19 cellular contexts compared by ENCODE assay signal in genomic region chr11:91239359-91239758, GRCh38.
DNase-seq lines count a peak whose midpoint lies in the region; ATAC-seq and TF ChIP-seq lines count a peak whose summit lies in the region.
"Had no signal": no experiment of that assay in that cellular context is flagged by ENCODE, and none has a peak within 500 bp of the region (broad histone marks: within the 10 kb centered on the region; RNA-seq: fewer than 3 reads in every experiment).

No MANE protein-coding gene starts in this region.

- H3K27ac Mint-ChIP-seq in CD4-positive, alpha-beta memory T cell, result peak overlapping the region in 1 of 7 donors; percentile 60
- H3K27ac Mint-ChIP-seq: CD4-positive, alpha-beta T cell had no signal

- H3K36me3 ChIP-seq in PC-3 (ENCODE audit: low read depth, low read length), result no peaks in the 10 kb centered on the region
- no peaks in the 10 kb centered on the region for H3K36me3 ChIP-seq in CD4-positive, alpha-beta memory T cell (ENCODE audit: insufficient read depth, low read length)
- H3K36me3 ChIP-seq: Peyer's patch had no signal

- H2AFZ ChIP-seq in PC-3 (ENCODE audit: low read length), result no peak overlapping the region

- TF ChIP-seq CTCF in GM12865 (IDR thresholded peaks at IDR 0.05; ENCODE audit: insufficient read depth, low read depth, low read length, missing control alignments), result no peak
- TF ChIP-seq CTCF in PC-3 (conservative IDR thresholded peaks at IDR 0.05; ENCODE audit: low read depth, low read length), result no peak
- no peak for TF ChIP-seq CTCF in foreskin keratinocyte (conservative IDR thresholded peaks at IDR 0.05)

- H3K4me2 ChIP-seq in PC-3 (ENCODE audit: low read length), result no peak overlapping the region

- no peaks in the 10 kb centered on the region for H3K36me3 Mint-ChIP-seq in CD4-positive, alpha-beta memory T cell

- no peaks in the 10 kb centered on the region for H3K27me3 Mint-ChIP-seq in CD4-positive, alpha-beta memory T cell
- H3K27me3 Mint-ChIP-seq: CD4-positive, alpha-beta T cell had no signal

- no peaks in the 10 kb centered on the region for H3K9me2 ChIP-seq in PC-3 (replicated peaks; ENCODE audit: low read length)

- H3K9me3 ChIP-seq in PC-3 (ENCODE audit: low read length), result no peaks in the 10 kb centered on the region
- H3K9me3 ChIP-seq in CD4-positive, alpha-beta memory T cell (ENCODE audit: control insufficient read depth in 1 of 2, low read length in 2 of 2), result no peaks in the 10 kb centered on the region
- H3K9me3 ChIP-seq: Peyer's patch had no signal

- BruUV-seq in PC-3 (replicated peaks; lab: Mats Ljungman, UMichigan), result no TSS peak

- no peaks in the 10 kb centered on the region for H3K4me1 Mint-ChIP-seq in CD4-positive, alpha-beta memory T cell

- CTCF ChIA-PET in PC-3 (lab: Charles Lee), result no interaction called here
- CTCF ChIA-PET in CD4-positive, alpha-beta memory T cell (lab: Charles Lee; ENCODE audit: partially characterized antibody), result no interaction called here

- POLR2A ChIA-PET in PC-3 (lab: Charles Lee; ENCODE audit: unreplicated experiment), result no interaction called here
- POLR2A ChIA-PET in CD4-positive, alpha-beta memory T cell (lab: Charles Lee; ENCODE audit: partially characterized antibody), result no interaction called here

- intact Hi-C loops in PC-3 (cut with micrococcal nuclease), result no loop called here
- intact Hi-C loops in CD4-positive, alpha-beta memory T cell (cut with micrococcal nuclease), result no loop called here
- intact Hi-C loops in sciatic nerve (cut with DNase I), result no loop called here

- H3K27ac ChIP-seq in PC-3 (ENCODE audit: low read length), result no peak overlapping the region
- no peak overlapping the region for H3K27ac ChIP-seq in foreskin keratinocyte
- no peak overlapping the region for H3K27ac ChIP-seq in CD4-positive, alpha-beta memory T cell (ENCODE audit: low read depth, low read length)
- H3K27ac ChIP-seq: Peyer's patch had no signal

- H3F3A ChIP-seq in PC-3 (ENCODE audit: low read length, unreplicated experiment), result no peaks in the 10 kb centered on the region

- DNase-seq in GM12865 (ENCODE audit: low read depth) (peak; percentile 21), PC-3 (peak; percentile 25), foreskin keratinocyte (peak; percentile 47 to 76), kidney glomerular epithelial cell (lab: John Stamatoyannopoulos, UW) (no peak), sciatic nerve (ENCODE audit: low spot score) (no peak)
- no peak for DNase-seq in CD4-positive, alpha-beta memory T cell
- DNase-seq: Calu3; CD4-positive, alpha-beta T cell; KBM-7; NCI-H1105 treated with DMSO at 0.1 percent for 48 hours; NCI-H1694; NCI-H2081 treated with DMSO at 0.1 percent for 48 hours; NCI-H510A; Peyer's patch had no signal

- no peaks in the 10 kb centered on the region for H4K20me1 ChIP-seq in PC-3 (ENCODE audit: low read length)

- H3K4me3 Mint-ChIP-seq in CD4-positive, alpha-beta memory T cell, result no peak overlapping the region
- H3K4me3 Mint-ChIP-seq: CD4-positive, alpha-beta T cell had no signal

- H3K79me2 ChIP-seq in PC-3 (ENCODE audit: low read length), result no peaks in the 10 kb centered on the region

- H3K9ac ChIP-seq in PC-3 (ENCODE audit: low read length), result no peak overlapping the region

- H3K27me3 ChIP-seq in PC-3 (ENCODE audit: low read length), result no peaks in the 10 kb centered on the region
- H3K27me3 ChIP-seq in foreskin keratinocyte, result no peaks in the 10 kb centered on the region
- H3K27me3 ChIP-seq in CD4-positive, alpha-beta memory T cell (ENCODE audit: insufficient read depth, low read length), result no peaks in the 10 kb centered on the region
- H3K27me3 ChIP-seq: Peyer's patch had no signal

- peak; percentile 62 for ATAC-seq in HG02852 (IDR thresholded peaks at IDR 0.05; ENCODE audit: unreplicated experiment)
- ATAC-seq in PC-3, result no peak
- peak; percentile 72 for ATAC-seq in foreskin keratinocyte
- ATAC-seq in sciatic nerve, result no peak
- ATAC-seq in GM18502 (IDR thresholded peaks at IDR 0.05; ENCODE audit: poor library complexity, unreplicated experiment), result no peak
- ATAC-seq: HCT116, HepG2, Right ventricle myocardium inferior had no signal

- no peak overlapping the region for H3K4me3 ChIP-seq in GM12865 (ENCODE audit: low read depth, low read length)
- H3K4me3 ChIP-seq in PC-3 (ENCODE audit: low read length), result no peak overlapping the region
- no peak overlapping the region for H3K4me3 ChIP-seq in CD4-positive, alpha-beta memory T cell (ENCODE audit: low read length in 2 of 2)
- H3K4me3 ChIP-seq: Peyer's patch had no signal

- peaks cover 0 to 16% (median 2%) of the 10 kb centered on the region in 8 donors for H3K9me3 Mint-ChIP-seq in CD4-positive, alpha-beta memory T cell

- H3K4me1 ChIP-seq in PC-3 (ENCODE audit: insufficient read depth, low read length), result peaks cover 14% of the 10 kb centered on the region
- H3K4me1 ChIP-seq in foreskin keratinocyte, result no peaks in the 10 kb centered on the region
- no peaks in the 10 kb centered on the region for H3K4me1 ChIP-seq in CD4-positive, alpha-beta memory T cell (ENCODE audit: insufficient read depth, low read length)
- H3K4me1 ChIP-seq: Peyer's patch had no signal

Comparison
In these comparisons a context has a peak if more than half of its experiments do, and no peak if none do; other contexts are left out.
1. DNase-seq: peak in GM12865 (single experiment), PC-3 (single experiment) and foreskin keratinocyte (2 of 2); none in CD4-positive, alpha-beta memory T cell (0 of 5), kidney glomerular epithelial cell (single experiment) and sciatic nerve (single experiment).
2. ATAC-seq: peak in HG02852 (single experiment) and foreskin keratinocyte (single experiment); none in PC-3 (single experiment), sciatic nerve (single experiment) and GM18502 (single experiment).